Comparison of ENCODE assay signal across 8 cellular contexts in the genomic region with DNA sequence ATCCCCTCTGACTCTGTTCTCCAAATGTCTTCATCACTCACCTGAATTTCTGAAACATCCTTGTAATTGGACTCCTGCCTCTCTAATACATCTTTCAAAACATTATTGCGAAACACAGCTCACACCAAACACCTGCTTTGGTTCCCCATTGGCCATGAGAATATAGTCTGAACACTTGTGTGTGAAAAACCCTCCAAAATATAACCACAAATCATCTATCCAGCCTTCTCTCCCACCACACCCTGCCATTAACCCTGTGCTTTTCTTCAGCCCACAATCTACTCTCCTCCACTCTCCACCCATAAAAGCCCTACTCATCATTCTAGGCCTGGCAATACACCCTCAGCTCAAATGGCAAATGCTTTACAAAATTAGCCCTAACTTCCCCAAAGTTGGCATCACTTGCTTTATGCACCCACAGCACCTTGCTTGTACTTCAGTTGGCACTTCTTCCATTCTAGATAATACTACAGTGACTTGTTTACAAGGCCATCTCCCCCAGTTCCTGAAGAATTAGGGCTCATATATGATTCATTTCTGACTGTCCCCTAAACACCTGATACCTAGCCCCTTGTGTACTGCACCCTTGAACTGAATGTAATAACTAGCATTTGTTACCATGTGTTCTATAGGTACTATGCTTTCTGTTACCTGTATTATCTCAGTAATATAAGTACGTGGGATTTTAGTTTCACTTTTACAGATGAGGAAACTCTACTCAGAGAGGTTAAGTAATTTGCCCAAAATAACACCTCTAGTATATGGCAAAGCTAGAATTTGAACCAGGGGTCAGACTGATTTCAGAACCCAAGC. TPM values are rescaled to one million over a fixed set of nuclear protein-coding genes. Genes with fewer than 3 reads are reported as not detected.
DNase-seq lines count a peak whose midpoint lies in the region; ATAC-seq, FAIRE-seq and TF ChIP-seq lines count a peak whose summit lies in the region.
"Not testable (repeated sequence)": the region's sequence is repeated elsewhere in the genome, so short reads cannot be mapped to it uniquely, and the experiment has no call there.

No MANE protein-coding gene starts in this region.

- 10% methylated on average over 1 of the region's 2 CpGs for WGBS in GM12878 (ENCODE audit: insufficient coverage, insufficient replicate concordance, low lambda C conversion rate, missing lambda C conversion rate)

- FAIRE-seq in GM12878 (lab: Jason Lieb, UNC) (peak; percentile 99), urothelium cell line (lab: Jason Lieb, UNC) (peak; percentile 99)

- peak; percentile 63 for DNase-seq in NAMALWA (ENCODE audit: low spot score)
- not testable (repeated sequence) for DNase-seq in GM12878 (ENCODE audit: low read depth, low spot score); lower lobe of right lung; urothelium cell line (ENCODE audit: low spot score)

- H3F3A ChIP-seq in SU-DHL-6 (ENCODE audit: insufficient read depth) = peaks cover 51% of the 10 kb centered on the region

- intact Hi-C loops in GM12878 (cut with micrococcal nuclease; ENCODE audit: unreplicated experiment) = loop anchor here (2.0 to 10.0 kb wide), 3 partner anchors 15 to 228 kb away; partner anchors contain the start of genes SGPP1 and WDR89
- intact Hi-C loops in lower lobe of right lung (cut with DNase I) = not testable (repeated sequence)

- H3K4me3 ChIP-seq in SU-DHL-6 (ENCODE audit: insufficient read depth, low read length, poor library complexity, severe bottlenecking) = peak overlapping the region; percentile 33
- H3K4me3 ChIP-seq in GM12878 = peak overlapping the region; percentile 10
- H3K4me3 ChIP-seq in lower lobe of right lung = not testable (repeated sequence)

- H3K9ac ChIP-seq in SU-DHL-6 (ENCODE audit: low read length) = peak overlapping the region; percentile 15; the same call in 1 of the 2 replicates
- H3K9ac ChIP-seq in GM12878 (ENCODE audit: control insufficient read depth, insufficient read depth, low read length) = not testable (repeated sequence)

- not testable (repeated sequence) for H3K9me3 ChIP-seq in SU-DHL-6 (ENCODE audit: insufficient read depth, low read length); GM12878 (replicated peaks; ENCODE audit: control insufficient read depth, insufficient read depth, low read length); lower lobe of right lung

- not testable (repeated sequence) for TF ChIP-seq CTCF in SU-DHL-6 (IDR thresholded peaks at IDR 0.05; ENCODE audit: insufficient read depth, low read length, poor library complexity, severe bottlenecking); GM12878 (IDR thresholded peaks at IDR 0.05 in 2 of 3, conservative IDR thresholded peaks at IDR 0.05 in 1 of 3; ENCODE audit: control insufficient read depth in 2 of 3, extremely low read depth in 1 of 3, insufficient read depth in 1 of 3, low read depth in 3 of 3, low read length in 3 of 3); lower lobe of right lung (IDR thresholded peaks at IDR 0.05)

- CTCF ChIA-PET in GM12878 (lab: Yijun Ruan, JAX) = interaction anchor here (0.9 to 2.1 kb wide), 3 partner anchors 16 to 40 kb away, joined by 3 to 9 read pairs (median 6); partner anchors contain the start of gene SYNE2

- in situ Hi-C loops in GM12878 (cut with MboI) = not testable (repeated sequence)

- TF ChIP-seq RAD21 in GM12878 (IDR thresholded peaks at IDR 0.05; ENCODE audit: insufficient read depth, low read depth, low read length) = not testable (repeated sequence)

- BruUV-seq in GM12878 (replicated peaks; lab: Mats Ljungman, UMichigan) = not testable (repeated sequence)

- H3K4me2 ChIP-seq in SU-DHL-6 (ENCODE audit: low read depth, low read length, poor library complexity, severe bottlenecking) = peak overlapping the region; percentile 76
- peak overlapping the region; percentile 70 for H3K4me2 ChIP-seq in GM12878 (ENCODE audit: control insufficient read depth, insufficient read depth)

- not testable (repeated sequence) for H3K9me2 ChIP-seq in SU-DHL-6 (replicated peaks; ENCODE audit: insufficient read depth, low read length)

- RAD21 ChIA-PET in GM12878 (lab: Charles Lee; ENCODE audit: unreplicated experiment) = interaction anchor here (0.7 to 1.1 kb wide), 2 partner anchors 16 to 19 kb away, joined by 3 read pairs; no protein-coding TSS in a partner anchor

- H4K20me1 ChIP-seq in SU-DHL-6 (ENCODE audit: low read depth, low read length); GM12878 (ENCODE audit: control insufficient read depth, insufficient read depth): not testable (repeated sequence)

- not testable (repeated sequence) for TF ChIP-seq EP300 in GM12878 (IDR thresholded peaks at IDR 0.05; ENCODE audit: borderline replicate concordance in 1 of 2, control insufficient read depth in 1 of 2, low read depth in 2 of 2, low read length in 2 of 2)

- POLR2A ChIA-PET in GM12878 (lab: Charles Lee) = interaction anchor here (0.6 to 3.2 kb wide), 4 partner anchors 9 to 77 kb away, joined by 4 to 17 read pairs (median 5); no protein-coding TSS in a partner anchor

- SMC1A ChIA-PET in GM12878 (lab: Charles Lee; ENCODE audit: uncharacterized antibody, unreplicated experiment) = interaction anchor here (0.6 to 3.4 kb wide), 7 partner anchors 9 to 365 kb away, joined by 3 to 39 read pairs (median 4); partner anchors contain the start of gene SYNE2

- H3K27me3 ChIP-seq in SU-DHL-6 (ENCODE audit: low read length); GM12878 (replicated peaks in 1 of 2; ENCODE audit: control insufficient read depth in 2 of 2, insufficient read depth in 2 of 2, low read length in 1 of 2); lower lobe of right lung (ENCODE audit: low read depth): not testable (repeated sequence)

- H3K4me1 ChIP-seq in GM12878 (ENCODE audit: control insufficient read depth, insufficient read depth, low read length) = peaks cover 48% of the 10 kb centered on the region
- H3K4me1 ChIP-seq in lower lobe of right lung = peaks cover 47% of the 10 kb centered on the region

- not testable (repeated sequence) for H2AFZ ChIP-seq in SU-DHL-6 (ENCODE audit: low read depth, low read length, severe bottlenecking)
- H2AFZ ChIP-seq in GM12878 (ENCODE audit: control insufficient read depth, low read depth, low read length) = peak overlapping the region; percentile 29; the same call in 1 of the 2 replicates

- ATAC-seq in GM18499 (IDR thresholded peaks at IDR 0.05; ENCODE audit: insufficient read depth, unreplicated experiment) = peak; percentile 64
- ATAC-seq in GM21529 (IDR thresholded peaks at IDR 0.05; ENCODE audit: unreplicated experiment) = peak; percentile 56
- peak; percentile 43 for ATAC-seq in HG03095 (IDR thresholded peaks at IDR 0.05; ENCODE audit: unreplicated experiment)
- peak; percentile 64 for ATAC-seq in GM12878
- ATAC-seq in lower lobe of right lung = peak; percentile 41 to 43

- peak overlapping the region; percentile 100 for H3K27ac ChIP-seq in SU-DHL-6 (ENCODE audit: low read depth, low read length)
- peak overlapping the region; percentile 69 for H3K27ac ChIP-seq in GM12878 (ENCODE audit: control insufficient read depth, insufficient read depth)
- not testable (repeated sequence) for H3K27ac ChIP-seq in lower lobe of right lung

- TF ChIP-seq POLR2A in GM12878 (IDR thresholded peaks at IDR 0.05; ENCODE audit: low read depth, low read length) = not testable (repeated sequence)

- H3K36me3 ChIP-seq in SU-DHL-6 (ENCODE audit: low read length); GM12878 (ENCODE audit: control insufficient read depth in 2 of 2, insufficient read depth in 2 of 2, low read length in 1 of 2); lower lobe of right lung: not testable (repeated sequence)

- peaks cover 77% of the 10 kb centered on the region for H3K79me2 ChIP-seq in SU-DHL-6 (ENCODE audit: insufficient read depth, low read length)
- peaks cover 55% of the 10 kb centered on the region for H3K79me2 ChIP-seq in GM12878 (ENCODE audit: control insufficient read depth, insufficient read depth, low read length)

TF ChIP-seq in GM12878, 131 proteins besides CTCF, POLR2A, EP300 and RAD21:
- TF ChIP-seq CEBPB (IDR thresholded peaks at IDR 0.05; ENCODE audit: borderline replicate concordance in 1 of 2, low read depth in 2 of 2, low read length in 2 of 2) = peak in 1 of 2 experiments; percentile 72; a peak in 1 of 4 replicates
- TF ChIP-seq RUNX3 (IDR thresholded peaks at IDR 0.05; ENCODE audit: low read length) = peak; percentile 48
- 0 out of 2 replicates have a peak, but pooled peaks have one; percentile 33 for TF ChIP-seq NBN (IDR thresholded peaks at IDR 0.05)

RNA-seq across cellular contexts. Expression of gene SYNE2, which starts 17.3 kb away (rescaled TPM):
- 131 and 154 TPM in 2 replicates for total RNA-seq in GM12878 (2013; cell fraction: nucleolus; rRNA removed)
- total RNA-seq in GM12878 (2014; rRNA removed) = 45.6 and 45.7 TPM in 2 replicates
- total RNA-seq in GM12878 (2014; rRNA removed; fragmentation: Illumina TruSeq; extraction: Trizol) = 49.9 and 55.3 TPM in 2 replicates
- 47.8 and 52.7 TPM in 2 replicates for total RNA-seq in GM12878 (2021)
- polyA plus RNA-seq in GM12878 (2011; ENCODE audit: low read depth) = 33.3 TPM
- polyA plus RNA-seq in GM12878 (2011; rRNA removed) = 10.8 and 12.7 TPM in 2 replicates
- 14.3 and 19.4 TPM in 2 replicates for polyA plus RNA-seq in GM12878 (2011; cell fraction: cytosol; rRNA removed)
- 58.4 and 96.8 TPM in 2 replicates for polyA plus RNA-seq in GM12878 (2011; cell fraction: nucleus; rRNA removed)
- polyA plus RNA-seq in GM12878 (2012) = 48.3 and 54.5 TPM in 2 replicates
- polyA plus RNA-seq in GM12878 (2014; fragmentation: Illumina TruSeq; extraction: Trizol) = 35.3 and 37.0 TPM in 2 replicates
- polyA plus RNA-seq in GM12878 (2014; fragmentation: Nextera tagmentation; extraction: Ambion mirVana) = 1 to 10 TPM; 2.1 to 4.6 TPM
- polyA plus RNA-seq in GM12878 (2014; rRNA removed) = 29.0 and 35.1 TPM in 2 replicates
- 10 to 100 TPM; 39.2 to 40.3 TPM for polyA plus RNA-seq in GM12878 (2016; fragmentation: Nextera tagmentation; extraction: Ambion mirVana)
- 74.2 and 79.7 TPM in 2 replicates for polyA minus RNA-seq in GM12878 (2011; rRNA and poly(A)+ RNA removed)
- polyA minus RNA-seq in GM12878 (2011; cell fraction: cytosol; rRNA and poly(A)+ RNA removed) = 13.0 and 14.6 TPM in 2 replicates
- 85.0 and 172 TPM in 2 replicates for polyA minus RNA-seq in GM12878 (2011; cell fraction: nucleus; rRNA and poly(A)+ RNA removed)
- total RNA-seq in lower lobe of right lung = 129 TPM
